8 cellular contexts compared by ENCODE assay signal in the genomic region with DNA sequence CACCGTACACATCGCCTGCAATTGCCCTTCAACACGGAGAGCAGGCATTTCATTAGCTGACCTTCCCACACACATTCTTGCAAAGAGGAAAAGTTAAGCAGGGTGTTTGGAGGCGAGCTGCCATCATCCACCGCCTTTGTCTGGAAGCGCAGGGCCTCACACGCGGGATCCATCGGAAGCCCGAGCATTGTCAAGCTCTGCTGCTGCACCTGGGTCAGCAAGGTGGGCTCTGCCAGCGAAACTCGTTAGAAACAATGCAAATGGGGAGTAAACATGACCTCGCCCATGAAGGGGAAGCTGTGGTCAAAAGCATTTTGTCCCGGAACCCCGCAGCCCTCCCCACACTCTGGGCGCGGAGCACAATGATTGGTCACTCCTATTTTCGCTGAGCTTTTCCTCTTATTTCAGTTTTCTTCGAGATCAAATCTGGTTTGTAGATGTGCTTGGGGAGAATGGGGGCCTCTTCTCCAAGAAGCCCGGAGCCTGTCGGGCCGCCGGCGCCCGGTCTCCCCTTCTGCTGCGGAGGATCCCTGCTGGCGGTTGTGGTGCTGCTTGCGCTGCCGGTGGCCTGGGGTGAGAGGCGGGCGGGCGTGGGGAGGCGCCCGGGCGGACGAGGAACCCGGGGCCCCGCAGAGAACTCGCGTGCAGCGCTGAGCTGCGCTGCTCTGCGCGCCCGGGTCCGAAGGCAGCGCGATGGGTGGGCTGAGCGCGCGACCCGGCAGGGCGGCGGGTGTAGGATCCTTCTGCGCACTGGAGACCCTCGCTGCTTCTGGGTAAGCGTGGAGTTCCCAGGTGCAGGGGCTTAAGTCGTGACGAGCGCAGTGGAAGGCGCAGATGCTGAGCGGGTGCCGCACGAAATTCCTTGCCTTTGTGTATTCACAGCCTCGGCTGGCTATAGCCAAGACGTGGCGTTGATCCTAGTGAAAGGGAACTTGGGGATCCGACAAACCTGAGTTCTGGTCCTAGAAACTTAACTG. TPM values are rescaled to one million over a fixed set of nuclear protein-coding genes. Genes with fewer than 3 reads are reported as not detected.
DNase-seq lines count a peak whose midpoint lies in the region; ATAC-seq and TF ChIP-seq lines count a peak whose summit lies in the region.

CR1 (plus strand) TSS at position 342 of the 977 bp plus-strand sequence; CDS start at position 453, 111 bp downstream.

- ATAC-seq in GM19023 (IDR thresholded peaks at IDR 0.05; ENCODE audit: unreplicated experiment), result peak; percentile 63
- peak; percentile 40 for ATAC-seq in HG03039 (IDR thresholded peaks at IDR 0.05; ENCODE audit: unreplicated experiment)
- peak; percentile 70 for ATAC-seq in memory B cell (ENCODE audit: low read depth)

- TF ChIP-seq CTCF in chondrocyte (IDR thresholded peaks at IDR 0.05), result no peak

- no peak within 1 kb of the TSS for H3K27ac Mint-ChIP-seq in chondrocyte (ENCODE audit: unreplicated experiment)
- peak within 1 kb of the TSS; percentile 84 for H3K27ac Mint-ChIP-seq in memory B cell

- peak within 1 kb of the TSS; percentile 47 for H3K4me3 Mint-ChIP-seq in chondrocyte (ENCODE audit: unreplicated experiment)
- peak within 1 kb of the TSS; percentile 95 for H3K4me3 Mint-ChIP-seq in memory B cell

- H3K4me1 Mint-ChIP-seq in chondrocyte (ENCODE audit: low read depth), result peaks cover 6% of the 10 kb centered on the region
- peaks cover 27% of the 10 kb centered on the region for H3K4me1 Mint-ChIP-seq in memory B cell

- no peaks in the 10 kb centered on the region for H3K9me3 Mint-ChIP-seq in chondrocyte (ENCODE audit: low read depth)
- H3K9me3 Mint-ChIP-seq in memory B cell, result no peaks in the 10 kb centered on the region

- H3K36me3 Mint-ChIP-seq in chondrocyte (ENCODE audit: low read depth) (no peaks in the 10 kb centered on the region), memory B cell (no peaks in the 10 kb centered on the region)

- peaks cover 33% of the 10 kb centered on the region for H3K27me3 Mint-ChIP-seq in chondrocyte (ENCODE audit: low read depth)
- no peaks in the 10 kb centered on the region for H3K27me3 Mint-ChIP-seq in memory B cell

- DNase-seq in T-helper 9 cell (peak; percentile 20), chondrocyte (ENCODE audit: low spot score) (no peak), memory B cell (ENCODE audit: low spot score in 2 of 2) (peak; percentile 45 to 62), NCI-H774 (lab: John Stamatoyannopoulos, UW) (no peak)
- DNase-seq in stimulated activated naive CD4-positive, alpha-beta T cell (lab: John Stamatoyannopoulos, UW), result peak in 4 of 6 experiments; percentile 17 to 48 (median 29)
- DNase-seq in effector CD4-positive, alpha-beta T cell, result no peak

RNA-seq across cellular contexts. Expression of gene CR1, which starts in this region (rescaled TPM):
- total RNA-seq in chondrocyte, result not detected in 3 replicates

Comparison
In these comparisons a context has a peak if more than half of its experiments do, and no peak if none do; other contexts are left out.
1. DNase-seq: peak in T-helper 9 cell (single experiment), memory B cell (2 of 2) and stimulated activated naive CD4-positive, alpha-beta T cell (4 of 6); none in chondrocyte (single experiment), effector CD4-positive, alpha-beta T cell (single experiment) and NCI-H774 (single experiment).
2. Peak in every context shown above with its lines, with median percentiles within 50 percentile points of each other: ATAC-seq.